Comparison of ENCODE assay signal across 8 cellular contexts in the genomic region with DNA sequence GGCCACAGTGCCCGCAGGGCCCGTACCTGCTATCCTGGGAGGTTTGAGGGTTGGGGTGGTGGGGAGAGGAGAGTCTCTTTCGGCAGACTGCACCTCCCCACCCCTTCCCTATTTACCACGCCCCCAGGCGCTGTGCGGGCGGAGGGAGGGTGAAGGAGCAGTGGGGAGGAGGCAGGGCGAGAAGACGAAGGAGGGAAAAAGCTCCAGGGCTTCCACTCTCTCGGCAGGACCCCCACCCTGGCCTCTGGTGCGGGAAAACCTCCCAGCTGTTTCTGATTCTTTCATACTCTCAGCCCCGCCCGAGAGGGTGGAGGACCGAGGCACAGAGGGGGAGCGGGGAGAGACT. TPM values are rescaled to one million over a fixed set of nuclear protein-coding genes. Genes with fewer than 3 reads are reported as not detected.
DNase-seq lines count a peak whose midpoint lies in the region; ATAC-seq and TF ChIP-seq lines count a peak whose summit lies in the region.

No MANE protein-coding gene starts in this region.

- no peaks in the 10 kb centered on the region for H3K79me2 ChIP-seq in fibroblast of lung (ENCODE audit: control insufficient read depth, insufficient read depth, low read length)

- peak overlapping the region; percentile 78 for H2AFZ ChIP-seq in fibroblast of lung (ENCODE audit: low read length)

- no peak overlapping the region for H3K27ac Mint-ChIP-seq in activated CD4-positive, alpha-beta T cell treated with anti-CD3 and anti-CD28 coated beads, Interleukin-2, amount 10 ng/mL, durations not matched to agents 24 days and 14 days

- H3K4me1 ChIP-seq in fibroblast of lung (ENCODE audit: control insufficient read depth, extremely low read depth, insufficient read depth, low read length) (peaks cover 1% of the 10 kb centered on the region), psoas muscle (peaks cover 12% of the 10 kb centered on the region)

- peaks cover 8% of the 10 kb centered on the region for H3K4me1 Mint-ChIP-seq in activated CD4-positive, alpha-beta T cell treated with anti-CD3 and anti-CD28 coated beads, Interleukin-2, amount 10 ng/mL, durations not matched to agents 24 days and 14 days

- H3K9me3 Mint-ChIP-seq in activated CD4-positive, alpha-beta T cell treated with anti-CD3 and anti-CD28 coated beads, Interleukin-2, amount 10 ng/mL, durations not matched to agents 24 days and 14 days = no peaks in the 10 kb centered on the region

- peaks cover 63% of the 10 kb centered on the region for H3K27me3 Mint-ChIP-seq in activated CD4-positive, alpha-beta T cell treated with anti-CD3 and anti-CD28 coated beads, Interleukin-2, amount 10 ng/mL, durations not matched to agents 24 days and 14 days

- TF ChIP-seq CTCF in fibroblast of lung (conservative IDR thresholded peaks at IDR 0.05 in 1 of 2, IDR thresholded peaks at IDR 0.05 in 1 of 2; ENCODE audit: low read depth in 1 of 2, low read length in 2 of 2) (no peak), psoas muscle (IDR thresholded peaks at IDR 0.05) (no peak)

- H3K9ac ChIP-seq in fibroblast of lung (ENCODE audit: insufficient read depth, low read length) = no peak overlapping the region

- no peak overlapping the region for H3K27ac ChIP-seq in fibroblast of lung (ENCODE audit: insufficient read depth, low read length)
- no peak overlapping the region for H3K27ac ChIP-seq in psoas muscle

- intact Hi-C loops in activated CD4-positive, alpha-beta T cell treated with anti-CD3 and anti-CD28 coated beads, Interleukin-2, amount 10 ng/mL, durations not matched to agents 24 days and 14 days (cut with micrococcal nuclease) = loop anchor here (2.0 to 5.0 kb wide), 2 partner anchors 116 to 565 kb away; a partner anchor contains a TSS
- intact Hi-C loops in psoas muscle (cut with DNase I) = no loop called here

- WGBS in psoas muscle, 3 donors = 0 to 3% (median 1%) methylated on average over 14 to 15 of the region's 15 CpGs

- peak; percentile 30 for DNase-seq in NCI-H146 (lab: John Stamatoyannopoulos, UW)
- no peak for DNase-seq in NCI-H146 treated with DMSO at 0.1 percent for 48 hours (lab: John Stamatoyannopoulos, UW; ENCODE audit: unreplicated experiment)
- peak; percentile 73 for DNase-seq in activated CD4-positive, alpha-beta T cell treated with anti-CD3 and anti-CD28 coated beads, Interleukin-2, amount 10 ng/mL, durations not matched to agents 24 days and 14 days
- DNase-seq in fibroblast of lung (ENCODE audit: low read depth in 2 of 2) = no peak
- DNase-seq in psoas muscle = no peak
- no peak for DNase-seq in effector CD8-positive, alpha-beta T cell (lab: John Stamatoyannopoulos, UW)
- no peak for DNase-seq in SW 1271 (lab: John Stamatoyannopoulos, UW)

- H3K36me3 ChIP-seq in fibroblast of lung (ENCODE audit: control insufficient read depth, insufficient read depth, low read length) (no peaks in the 10 kb centered on the region), psoas muscle (ENCODE audit: insufficient read depth in 1 of 2, low read depth in 1 of 2) (no peaks in the 10 kb centered on the region)

- peak overlapping the region; percentile 89 for H3K4me2 ChIP-seq in fibroblast of lung (ENCODE audit: extremely low read depth, insufficient read depth, low read length)

- ATAC-seq in psoas muscle (no peak), HG02852 (IDR thresholded peaks at IDR 0.05; ENCODE audit: unreplicated experiment) (no peak)

- H3K27me3 ChIP-seq in fibroblast of lung (ENCODE audit: control insufficient read depth, insufficient read depth, low read length) (peaks cover 27% of the 10 kb centered on the region), psoas muscle (ENCODE audit: insufficient read depth in 3 of 3, low read length in 2 of 3) (peaks cover 0 to 76% (median 19%) of the 10 kb centered on the region in 3 donors)

- peak overlapping the region; percentile 82 for H3K4me3 Mint-ChIP-seq in activated CD4-positive, alpha-beta T cell treated with anti-CD3 and anti-CD28 coated beads, Interleukin-2, amount 10 ng/mL, durations not matched to agents 24 days and 14 days

- H4K20me1 ChIP-seq in fibroblast of lung (ENCODE audit: control insufficient read depth, extremely low read depth, insufficient read depth, low read length) = no peaks in the 10 kb centered on the region

- no peaks in the 10 kb centered on the region for H3K9me3 ChIP-seq in fibroblast of lung (ENCODE audit: control insufficient read depth, insufficient read depth, low read depth, low read length)
- no peaks in the 10 kb centered on the region for H3K9me3 ChIP-seq in psoas muscle

- H3K4me3 ChIP-seq in fibroblast of lung (replicated peaks in 1 of 4; ENCODE audit: control extremely low read depth in 1 of 4, insufficient read depth in 1 of 4, low read depth in 3 of 4, low read length in 4 of 4) (peak overlapping the region; percentile 47 to 59 (median 56)), psoas muscle (peak overlapping the region; percentile 68)

- no peaks in the 10 kb centered on the region for H3K36me3 Mint-ChIP-seq in activated CD4-positive, alpha-beta T cell treated with anti-CD3 and anti-CD28 coated beads, Interleukin-2, amount 10 ng/mL, durations not matched to agents 24 days and 14 days (ENCODE audit: low read depth)

RNA-seq across cellular contexts. Expression of a gene that starts 0.9 kb away (rescaled TPM):
- 0.05 TPM in 1 of 2 replicates, not detected in the other for total RNA-seq in activated CD4-positive, alpha-beta T cell treated with anti-CD3 and anti-CD28 coated beads, Interleukin-2, amount 10 ng/mL, durations not matched to agents 24 days and 14 days
- total RNA-seq in fibroblast of lung (1.5 and 3.5 TPM in 2 replicates), psoas muscle (under 1 TPM; 0.32 to 0.86 (median 0.43) TPM)
- polyA plus RNA-seq in fibroblast of lung (1.3 and 2.0 TPM in 2 replicates), psoas muscle (under 1 TPM; 0.18 to 0.40 (median 0.39) TPM)
- polyA plus RNA-seq in fibroblast of lung (2012) = 1.7 and 1.9 TPM in 2 replicates
- 2.5 and 2.8 TPM in 2 replicates for polyA minus RNA-seq in fibroblast of lung (ENCODE audit: low replicate concordance)

Comparison
In these comparisons a context has a peak if more than half of its experiments do, and no peak if none do; other contexts are left out.
1. DNase-seq: peak in NCI-H146 (single experiment) and activated CD4-positive, alpha-beta T cell treated with anti-CD3 and anti-CD28 coated beads, Interleukin-2, amount 10 ng/mL, durations not matched to agents 24 days and 14 days (single experiment); none in NCI-H146 treated with DMSO at 0.1 percent for 48 hours (single experiment), fibroblast of lung (0 of 2), psoas muscle (0 of 2), effector CD8-positive, alpha-beta T cell (single experiment) and SW 1271 (0 of 2).